In the genomic region with DNA sequence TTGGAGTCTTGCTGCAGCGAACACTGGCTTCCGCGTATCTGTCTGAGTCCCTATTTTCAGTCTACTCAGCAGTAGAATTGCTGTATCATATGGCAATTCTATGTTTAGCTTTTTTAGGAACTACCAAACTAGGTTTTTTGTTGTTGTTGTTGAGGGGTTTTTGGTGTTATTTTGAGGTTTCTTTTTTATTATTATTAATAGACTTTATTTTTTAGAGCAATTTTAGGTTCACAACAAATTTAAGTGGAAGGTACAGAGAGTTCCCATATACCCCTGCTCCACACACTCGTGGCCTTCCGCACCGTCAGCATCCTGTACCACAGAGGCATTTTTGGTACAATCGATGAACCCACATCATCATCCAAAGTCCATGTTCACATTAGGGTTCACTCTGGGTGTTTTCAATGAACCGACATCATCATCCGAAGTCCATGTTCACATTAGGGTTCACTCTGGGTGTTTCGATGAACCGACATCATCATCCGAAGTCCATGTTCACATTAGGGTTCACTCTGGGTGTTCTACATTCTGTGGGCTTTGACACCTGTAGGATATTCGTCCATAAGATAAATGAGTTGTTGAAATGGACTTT, we compare ENCODE assay signal across 22 cellular contexts.
"Had no signal": no experiment of that assay in that cellular context is flagged by ENCODE, and none has a peak within 500 bp of the region (broad histone marks: within the 10 kb centered on the region; RNA-seq: fewer than 3 reads in every experiment).

No MANE protein-coding gene starts in this region.

- H3K4me3 Mint-ChIP-seq: mesothelial cell of epicardium; naive B cell; natural killer cell; stimulated activated effector memory CD8-positive, alpha-beta T cell treated with anti-CD3 and anti-CD28 coated beads, Interleukin-12 subunit alpha, Interleukin-12 subunit beta, amount 100 ng/mL, for 72 hours; stimulated activated naive CD8-positive, alpha-beta T cell treated with anti-CD3 and anti-CD28 coated beads, Interleukin-15, Interleukin-2, amounts not matched to agents 100 ng/mL and 50 ng/mL, for 24 hours had no signal

- H3K9me3 ChIP-seq: heart left ventricle, ovary, right atrium auricular region, spleen, transverse colon, upper lobe of left lung, vagina had no signal

- DNase-seq: heart left ventricle; hypothalamus; islet precursor cell; left ventricle myocardium superior; mesendoderm; naive B cell; natural killer cell; ovary; spleen; stimulated activated CD4-positive, alpha-beta T cell treated with anti-CD3 and anti-CD28 coated beads, Interleukin-4, amount 100 ng/mL, for 24 hours; stimulated activated naive CD4-positive, alpha-beta T cell; transverse colon; upper lobe of left lung had no signal

- H3K4me1 Mint-ChIP-seq: naive B cell; stimulated activated effector memory CD8-positive, alpha-beta T cell treated with anti-CD3 and anti-CD28 coated beads, Interleukin-12 subunit alpha, Interleukin-12 subunit beta, amount 100 ng/mL, for 72 hours had no signal

- H3K36me3 Mint-ChIP-seq: mesothelial cell of epicardium; natural killer cell; stimulated activated effector memory CD8-positive, alpha-beta T cell treated with anti-CD3 and anti-CD28 coated beads, Interleukin-12 subunit alpha, Interleukin-12 subunit beta, amount 100 ng/mL, for 72 hours had no signal

- H3K27ac Mint-ChIP-seq: mesothelial cell of epicardium; natural killer cell; progenitor cell of endocrine pancreas; stimulated activated effector memory CD8-positive, alpha-beta T cell treated with anti-CD3 and anti-CD28 coated beads, Interleukin-12 subunit alpha, Interleukin-12 subunit beta, amount 100 ng/mL, for 72 hours; stimulated activated naive CD8-positive, alpha-beta T cell treated with anti-CD3 and anti-CD28 coated beads, Interleukin-15, Interleukin-2, amounts not matched to agents 100 ng/mL and 50 ng/mL, for 24 hours had no signal

- H3K27ac ChIP-seq: heart left ventricle, ovary, right atrium auricular region, skin epidermis, spleen, transverse colon, upper lobe of left lung, vagina had no signal

- ATAC-seq: heart left ventricle; left ventricle myocardium superior; natural killer cell; sciatic nerve; stimulated activated effector memory CD8-positive, alpha-beta T cell treated with anti-CD3 and anti-CD28 coated beads, Interleukin-12 subunit alpha, Interleukin-12 subunit beta, amount 100 ng/mL, for 72 hours had no signal

- H3K27me3 Mint-ChIP-seq: naive B cell; progenitor cell of endocrine pancreas; stimulated activated naive CD8-positive, alpha-beta T cell treated with anti-CD3 and anti-CD28 coated beads, Interleukin-15, Interleukin-2, amounts not matched to agents 100 ng/mL and 50 ng/mL, for 24 hours had no signal

- H3K4me1 ChIP-seq: spleen, transverse colon, upper lobe of left lung, vagina had no signal

- H3K27me3 ChIP-seq: heart left ventricle, ovary, right atrium auricular region, spleen, transverse colon, upper lobe of left lung, vagina had no signal

- H3K36me3 ChIP-seq: ovary had no signal

- H3K4me3 ChIP-seq: heart left ventricle, lung, ovary, right atrium auricular region, skin epidermis, spleen, transverse colon, upper lobe of left lung, vagina had no signal

- H3K9me3 Mint-ChIP-seq: mesothelial cell of epicardium; naive B cell; natural killer cell; stimulated activated effector memory CD8-positive, alpha-beta T cell treated with anti-CD3 and anti-CD28 coated beads, Interleukin-12 subunit alpha, Interleukin-12 subunit beta, amount 100 ng/mL, for 72 hours; stimulated activated naive CD8-positive, alpha-beta T cell treated with anti-CD3 and anti-CD28 coated beads, Interleukin-15, Interleukin-2, amounts not matched to agents 100 ng/mL and 50 ng/mL, for 24 hours had no signal
